23 cellular contexts compared by ENCODE assay signal in the genomic region with DNA sequence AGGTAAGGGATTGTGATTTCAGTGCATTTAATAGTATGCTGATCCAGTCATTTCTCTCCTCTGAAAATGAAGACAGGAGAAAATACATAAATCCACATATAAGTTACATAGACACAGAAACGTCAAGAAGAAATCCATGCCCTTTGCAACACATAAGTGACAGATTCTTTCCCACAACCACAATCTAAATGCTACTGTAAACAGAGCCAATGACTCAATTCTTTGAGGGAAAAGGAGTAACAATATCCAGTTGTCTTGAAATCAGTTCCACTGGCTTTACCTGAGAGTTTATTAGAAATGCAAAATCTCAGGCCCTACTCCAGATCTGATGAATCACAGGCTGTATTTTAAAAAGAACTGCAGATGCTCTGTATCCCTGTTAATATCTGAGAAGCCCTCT.
DNase-seq lines count a peak whose midpoint lies in the region; ATAC-seq and TF ChIP-seq lines count a peak whose summit lies in the region.
"Had no signal": no experiment of that assay in that cellular context is flagged by ENCODE, and none has a peak within 500 bp of the region (broad histone marks: within the 10 kb centered on the region; RNA-seq: fewer than 3 reads in every experiment).

No MANE protein-coding gene starts in this region.

- H3K27ac ChIP-seq in mammary epithelial cell (ENCODE audit: insufficient read depth, low read depth, low read length), result no peak overlapping the region

- peak; percentile 27 for DNase-seq in mammary epithelial cell
- DNase-seq in MCF 10A (ENCODE audit: unreplicated experiment), result no peak
- peak; percentile 63 for DNase-seq in amniotic epithelial cell (ENCODE audit: low read depth)
- peak; percentile 13 for DNase-seq in choroid plexus epithelial cell (ENCODE audit: low read depth)
- peak; percentile 15 for DNase-seq in renal cortical epithelial cell (ENCODE audit: low read depth)
- DNase-seq in HEK293T (ENCODE audit: extremely low spot score), result no peak
- DNase-seq in activated naive CD4-positive, alpha-beta T cell treated with anti-CD3 and anti-CD28 coated beads for 36 hours, result no peak
- DNase-seq: 8988T; C1 segment of cervical spinal cord; CD8-positive, alpha-beta T cell; DMS53; GF-D8; GOT3; KBM-7; NCI-H1092 treated with DMSO at 0.1 percent for 48 hours; NCI-H1436 treated with DMSO at 0.1 percent for 48 hours; NCI-H1930; NCI-H226; NCI-H524 treated with DMSO at 0.1 percent for 48 hours had no signal

- in situ Hi-C loops in mammary epithelial cell (cut with MboI; ENCODE audit: low sequenced_read_pairs in 2 of 2), result no loop called here

- H3K9me3 Mint-ChIP-seq in MCF 10A (ENCODE audit: unreplicated experiment), result no peaks in the 10 kb centered on the region
- H3K9me3 Mint-ChIP-seq in activated naive CD4-positive, alpha-beta T cell treated with anti-CD3 and anti-CD28 coated beads for 36 hours, result no peaks in the 10 kb centered on the region
- H3K9me3 Mint-ChIP-seq: CD8-positive, alpha-beta T cell had no signal

- BruUV-seq in mammary epithelial cell (replicated peaks; lab: Mats Ljungman, UMichigan), result no TSS peak
- BruUV-seq in MCF 10A (replicated peaks; lab: Mats Ljungman, UMichigan), result no TSS peak

- H3K9ac ChIP-seq in mammary epithelial cell (ENCODE audit: insufficient read depth, low read length), result no peak overlapping the region

- H3K79me2 ChIP-seq in mammary epithelial cell (ENCODE audit: insufficient read depth, low read length), result no peaks in the 10 kb centered on the region

- no peaks in the 10 kb centered on the region for H4K20me1 ChIP-seq in mammary epithelial cell (ENCODE audit: insufficient read depth, low read length)

- H3K27ac Mint-ChIP-seq in MCF 10A (ENCODE audit: low read depth, unreplicated experiment), result no peak overlapping the region
- no peak overlapping the region for H3K27ac Mint-ChIP-seq in activated naive CD4-positive, alpha-beta T cell treated with anti-CD3 and anti-CD28 coated beads for 36 hours
- H3K27ac Mint-ChIP-seq: CD8-positive, alpha-beta T cell had no signal

- peaks cover 8% of the 10 kb centered on the region for H3K36me3 Mint-ChIP-seq in MCF 10A (ENCODE audit: insufficient read depth, unreplicated experiment)
- H3K36me3 Mint-ChIP-seq in activated naive CD4-positive, alpha-beta T cell treated with anti-CD3 and anti-CD28 coated beads for 36 hours (ENCODE audit: low read depth), result peaks cover 18% of the 10 kb centered on the region

- no peak for TF ChIP-seq CTCF in mammary epithelial cell (conservative IDR thresholded peaks at IDR 0.05 in 1 of 2, IDR thresholded peaks at IDR 0.05 in 1 of 2; ENCODE audit: extremely low read depth in 1 of 2, insufficient read depth in 1 of 2, low read depth in 1 of 2, low read length in 2 of 2)
- TF ChIP-seq CTCF in MCF 10A (IDR thresholded peaks at IDR 0.05; ENCODE audit: unreplicated experiment), result no peak
- no peak for TF ChIP-seq CTCF in choroid plexus epithelial cell (conservative IDR thresholded peaks at IDR 0.05; ENCODE audit: low read depth, low read length)

- dilution Hi-C loops in mammary epithelial cell (cut with HindIII; ENCODE audit: low sequenced_read_pairs), result no loop called here

- no peak overlapping the region for H2AFZ ChIP-seq in mammary epithelial cell (ENCODE audit: low read depth, low read length)

- no peaks in the 10 kb centered on the region for H3K4me1 ChIP-seq in mammary epithelial cell (ENCODE audit: insufficient read depth, low read length)

- no peaks in the 10 kb centered on the region for H3K4me1 Mint-ChIP-seq in MCF 10A (ENCODE audit: insufficient read depth, unreplicated experiment)
- H3K4me1 Mint-ChIP-seq in activated naive CD4-positive, alpha-beta T cell treated with anti-CD3 and anti-CD28 coated beads for 36 hours (ENCODE audit: low read depth), result no peaks in the 10 kb centered on the region

- POLR2A ChIA-PET in MCF 10A (lab: Yijun Ruan, JAX) (no interaction called here), HEK293T (lab: Yijun Ruan, JAX) (no interaction called here)

- H3K4me2 ChIP-seq in mammary epithelial cell (ENCODE audit: insufficient read depth, low read depth, low read length), result no peak overlapping the region

- H3K4me3 ChIP-seq in mammary epithelial cell (replicated peaks in 1 of 3; ENCODE audit: insufficient read depth in 1 of 3, low read depth in 2 of 3, low read length in 3 of 3) (no peak overlapping the region), choroid plexus epithelial cell (ENCODE audit: low read depth, low read length) (no peak overlapping the region)

- no peaks in the 10 kb centered on the region for H3K27me3 ChIP-seq in mammary epithelial cell (ENCODE audit: insufficient read depth, low read length)

- CTCF ChIA-PET in mammary epithelial cell (lab: Charles Lee; ENCODE audit: low non-redundant PET), result no interaction called here
- CTCF ChIA-PET in MCF 10A (lab: Yijun Ruan, JAX), result no interaction called here
- CTCF ChIA-PET in HEK293T (lab: Yijun Ruan, JAX), result interaction anchor here (0.7 kb wide), 1 partner anchor 12 kb away, joined by 3 read pairs; no protein-coding TSS in a partner anchor
- CTCF ChIA-PET in activated naive CD4-positive, alpha-beta T cell treated with anti-CD3 and anti-CD28 coated beads for 36 hours (lab: Charles Lee), result interaction anchor here (0.6 kb wide), 1 partner anchor 14 kb away, joined by 5 read pairs; no protein-coding TSS in a partner anchor

- H3K4me3 Mint-ChIP-seq in MCF 10A (ENCODE audit: unreplicated experiment), result no peak overlapping the region
- no peak overlapping the region for H3K4me3 Mint-ChIP-seq in activated naive CD4-positive, alpha-beta T cell treated with anti-CD3 and anti-CD28 coated beads for 36 hours
- H3K4me3 Mint-ChIP-seq: CD8-positive, alpha-beta T cell had no signal

- intact Hi-C loops in mammary epithelial cell (cut with micrococcal nuclease), result no loop called here
- intact Hi-C loops in MCF 10A (cut with micrococcal nuclease), result no loop called here
- intact Hi-C loops in activated naive CD4-positive, alpha-beta T cell treated with anti-CD3 and anti-CD28 coated beads for 36 hours (cut with micrococcal nuclease), result no loop called here

- 100% methylated on average over 1 of the region's 1 CpG for WGBS in mammary epithelial cell (ENCODE audit: low coverage, missing lambda C conversion rate)

- no peaks in the 10 kb centered on the region for H3K9me3 ChIP-seq in mammary epithelial cell (replicated peaks; ENCODE audit: insufficient read depth, low read length)

- no peak for ATAC-seq in HG03280 (IDR thresholded peaks at IDR 0.05; ENCODE audit: unreplicated experiment)
- ATAC-seq: CD8-positive, alpha-beta T cell; HCT116; HepG2; Right ventricle myocardium inferior had no signal

- H3K27me3 Mint-ChIP-seq in MCF 10A (ENCODE audit: insufficient read depth, unreplicated experiment), result no peaks in the 10 kb centered on the region
- H3K27me3 Mint-ChIP-seq in activated naive CD4-positive, alpha-beta T cell treated with anti-CD3 and anti-CD28 coated beads for 36 hours (ENCODE audit: low read depth), result no peaks in the 10 kb centered on the region

- H3K36me3 ChIP-seq in mammary epithelial cell (ENCODE audit: insufficient read depth, low read length), result peaks cover 1% of the 10 kb centered on the region

TF ChIP-seq in HEK293T, 16 proteins besides CTCF, POLR2A, EP300 and RAD21:
- TF ChIP-seq PKNOX1 (IDR thresholded peaks at IDR 0.05), result no peak
- TF ChIP-seq ARNT (IDR thresholded peaks at IDR 0.05), result no peak
- no peak for TF ChIP-seq TARDBP (IDR thresholded peaks at IDR 0.05)
- no peak for TF ChIP-seq BHLHE40 (IDR thresholded peaks at IDR 0.05; ENCODE audit: borderline replicate concordance)
- TF ChIP-seq L3MBTL2 (conservative IDR thresholded peaks at IDR 0.05), result no peak
- no peak for TF ChIP-seq FOXM1 (IDR thresholded peaks at IDR 0.05; ENCODE audit: borderline replicate concordance)
- no peak for TF ChIP-seq ELF4 (IDR thresholded peaks at IDR 0.05)

Comparison
In these comparisons a context has a peak if more than half of its experiments do, and no peak if none do; other contexts are left out.
1. DNase-seq: peak in mammary epithelial cell (single experiment), amniotic epithelial cell (single experiment), choroid plexus epithelial cell (single experiment) and renal cortical epithelial cell (single experiment); none in MCF 10A (single experiment), HEK293T (single experiment) and activated naive CD4-positive, alpha-beta T cell treated with anti-CD3 and anti-CD28 coated beads for 36 hours (single experiment).
2. CTCF ChIA-PET loops: an anchor here in HEK293T (0.7 kb wide) and activated naive CD4-positive, alpha-beta T cell treated with anti-CD3 and anti-CD28 coated beads for 36 hours (0.6 kb wide); none called in mammary epithelial cell and MCF 10A.